ENCODE assay signal across 16 cellular contexts in the genomic region with DNA sequence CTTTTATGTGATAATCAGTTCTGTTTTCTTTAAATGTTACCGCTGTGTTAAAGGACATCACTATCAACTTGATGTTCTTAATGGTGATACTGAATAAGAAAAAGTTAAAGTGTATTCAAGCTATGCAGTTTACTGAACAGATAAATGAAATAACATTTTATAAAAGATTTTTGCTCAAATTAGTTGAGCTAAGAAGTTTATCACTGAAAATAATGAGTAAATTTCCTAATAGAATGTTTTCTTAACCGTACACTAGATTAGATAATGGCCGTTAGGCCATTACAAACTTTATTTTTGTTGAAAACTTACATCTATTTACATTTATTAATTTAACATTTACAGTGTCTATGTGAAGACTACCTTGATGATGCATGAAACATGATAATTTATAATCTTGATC. TPM values are rescaled to one million over a fixed set of nuclear protein-coding genes. Genes with fewer than 3 reads are reported as not detected.
DNase-seq lines count a peak whose midpoint lies in the region; ATAC-seq and TF ChIP-seq lines count a peak whose summit lies in the region.
"Had no signal": no experiment of that assay in that cellular context is flagged by ENCODE, and none has a peak within 500 bp of the region (broad histone marks: within the 10 kb centered on the region; RNA-seq: fewer than 3 reads in every experiment).

No MANE protein-coding gene starts in this region.

- H2AFZ ChIP-seq in Karpas-422 (ENCODE audit: low read length) (no peak overlapping the region), smooth muscle cell (ENCODE audit: low read depth) (no peak overlapping the region)

- H3K27ac ChIP-seq in Karpas-422 (ENCODE audit: low read length) (peak overlapping the region; percentile 58), smooth muscle cell (ENCODE audit: low read depth) (peak overlapping the region; percentile 37)
- H3K27ac ChIP-seq: 22Rv1, psoas muscle had no signal

- WGBS in smooth muscle cell (ENCODE audit: low lambda C conversion rate) = 72% methylated on average over 3 of the region's 3 CpGs

- no peak overlapping the region for H3K9ac ChIP-seq in Karpas-422 (ENCODE audit: low read length)
- H3K9ac ChIP-seq in smooth muscle cell (ENCODE audit: low read depth) = no peak overlapping the region

- DNase-seq in T-helper 1 cell (no peak), Karpas-422 (no peak), chondrocyte (ENCODE audit: low spot score) (no peak), smooth muscle cell (lab: John Stamatoyannopoulos, UW; ENCODE audit: unreplicated experiment) (no peak), amniotic stem cell (lab: John Stamatoyannopoulos, UW) (no peak)
- DNase-seq in stimulated activated CD4-positive, alpha-beta T cell treated with anti-CD3 and anti-CD28 coated beads, Interleukin-4, amount 100 ng/mL, for 4 hours = no peak
- DNase-seq: activated CD4-positive, CD25-positive, alpha-beta regulatory T cell; DMS 273 treated with DMSO at 0.1 percent for 48 hours; head of caudate nucleus; NCI-H1092; psoas muscle; stimulated activated CD4-positive, alpha-beta T cell treated with anti-CD3 and anti-CD28 coated beads, Interleukin-4, amount 100 ng/mL, for 24 hours had no signal

- no peaks in the 10 kb centered on the region for H3K9me3 ChIP-seq in Karpas-422 (ENCODE audit: low read length)
- no peaks in the 10 kb centered on the region for H3K9me3 ChIP-seq in smooth muscle cell (replicated peaks; ENCODE audit: low read depth)

- H3K9me2 ChIP-seq in Karpas-422 (replicated peaks; ENCODE audit: insufficient read depth, low read length) = no peaks in the 10 kb centered on the region

- H3F3A ChIP-seq in smooth muscle cell (ENCODE audit: low read depth) = peaks cover 26% of the 10 kb centered on the region

- peaks cover 61% of the 10 kb centered on the region for H3K4me1 Mint-ChIP-seq in T-helper 1 cell treated with Interleukin-12 subunit alpha and Interleukin-12 subunit beta and Interleukin-4 antibody, amounts not matched to agents 30 μg/mL and 1 μg/mL, for 36 hours (ENCODE audit: low read depth)
- H3K4me1 Mint-ChIP-seq in chondrocyte (ENCODE audit: low read depth) = peaks cover 59% of the 10 kb centered on the region

- H3K4me1 ChIP-seq in Karpas-422 (ENCODE audit: low read length) (peaks cover 76% of the 10 kb centered on the region), smooth muscle cell (ENCODE audit: low read depth) (peaks cover 60% of the 10 kb centered on the region)

- ATAC-seq in HG02852 (IDR thresholded peaks at IDR 0.05; ENCODE audit: unreplicated experiment) = no peak
- ATAC-seq: psoas muscle had no signal

- H3K79me2 ChIP-seq in Karpas-422 (ENCODE audit: low read length) = peaks cover 83% of the 10 kb centered on the region
- H3K79me2 ChIP-seq in smooth muscle cell (ENCODE audit: low read depth) = peaks cover 96% of the 10 kb centered on the region

- peaks cover 34% of the 10 kb centered on the region for H3K36me3 Mint-ChIP-seq in T-helper 1 cell treated with Interleukin-12 subunit alpha and Interleukin-12 subunit beta and Interleukin-4 antibody, amounts not matched to agents 30 μg/mL and 1 μg/mL, for 36 hours (ENCODE audit: low read depth)
- H3K36me3 Mint-ChIP-seq in chondrocyte (ENCODE audit: low read depth) = peaks cover 7% of the 10 kb centered on the region

- H3K4me2 ChIP-seq in Karpas-422 (ENCODE audit: low read depth, low read length, poor library complexity, severe bottlenecking) (peak overlapping the region; percentile 36), smooth muscle cell (peak overlapping the region; percentile 51)

- no peaks in the 10 kb centered on the region for H3K27me3 Mint-ChIP-seq in T-helper 1 cell treated with Interleukin-12 subunit alpha and Interleukin-12 subunit beta and Interleukin-4 antibody, amounts not matched to agents 30 μg/mL and 1 μg/mL, for 36 hours (ENCODE audit: low read depth)
- no peaks in the 10 kb centered on the region for H3K27me3 Mint-ChIP-seq in chondrocyte (ENCODE audit: low read depth)

- H3K4me3 ChIP-seq in Karpas-422 (ENCODE audit: low read length) (no peak overlapping the region), smooth muscle cell (no peak overlapping the region)
- H3K4me3 ChIP-seq: lung, psoas muscle had no signal

- TF ChIP-seq CTCF in chondrocyte (IDR thresholded peaks at IDR 0.05) = no peak
- no peak for TF ChIP-seq CTCF in smooth muscle cell (IDR thresholded peaks at IDR 0.05; ENCODE audit: borderline replicate concordance, insufficient read depth, poor library complexity, severe bottlenecking)

- no peaks in the 10 kb centered on the region for H3K9me3 Mint-ChIP-seq in T-helper 1 cell treated with Interleukin-12 subunit alpha and Interleukin-12 subunit beta and Interleukin-4 antibody, amounts not matched to agents 30 μg/mL and 1 μg/mL, for 36 hours
- peaks cover 6% of the 10 kb centered on the region for H3K9me3 Mint-ChIP-seq in chondrocyte (ENCODE audit: low read depth)

- no peak overlapping the region for H3K27ac Mint-ChIP-seq in T-helper 1 cell treated with Interleukin-12 subunit alpha and Interleukin-12 subunit beta and Interleukin-4 antibody, amounts not matched to agents 30 μg/mL and 1 μg/mL, for 36 hours
- H3K27ac Mint-ChIP-seq in chondrocyte (ENCODE audit: unreplicated experiment) = peak overlapping the region; percentile 30

- H3K27me3 ChIP-seq in Karpas-422 (ENCODE audit: low read length) (no peaks in the 10 kb centered on the region), smooth muscle cell (ENCODE audit: low read depth) (no peaks in the 10 kb centered on the region)

- H4K20me1 ChIP-seq in Karpas-422 (ENCODE audit: insufficient read depth, low read depth, low read length) (no peaks in the 10 kb centered on the region), smooth muscle cell (ENCODE audit: low read depth) (no peaks in the 10 kb centered on the region)

- H3K36me3 ChIP-seq in Karpas-422 (ENCODE audit: insufficient read depth, low read length) (peaks cover 29% of the 10 kb centered on the region), smooth muscle cell (ENCODE audit: low read depth) (no peaks in the 10 kb centered on the region)

- H3K4me3 Mint-ChIP-seq in T-helper 1 cell treated with Interleukin-12 subunit alpha and Interleukin-12 subunit beta and Interleukin-4 antibody, amounts not matched to agents 30 μg/mL and 1 μg/mL, for 36 hours = peak overlapping the region; percentile 71
- no peak overlapping the region for H3K4me3 Mint-ChIP-seq in chondrocyte (ENCODE audit: unreplicated experiment)

RNA-seq across cellular contexts. Expression of gene ATF7IP, which starts 25.0 kb away (rescaled TPM):
- total RNA-seq in Karpas-422 (2014; rRNA removed; shearing (Covaris generic); ENCODE audit: low replicate concordance) = 32.8 and 88.4 TPM in 2 replicates
- total RNA-seq in chondrocyte (45.9 to 79.9 TPM (median 50.4 TPM) in 3 replicates), smooth muscle cell (66.8 and 74.6 TPM in 2 replicates)
- polyA plus RNA-seq in smooth muscle cell = 27.5 and 32.3 TPM in 2 replicates
